Comparison of ENCODE assay signal across 8 cellular contexts in genomic region chr1:198556969-198557368, GRCh38. TPM values are rescaled to one million over a fixed set of nuclear protein-coding genes. Genes with fewer than 3 reads are reported as not detected.
DNase-seq lines count a peak whose midpoint lies in the region; ATAC-seq and TF ChIP-seq lines count a peak whose summit lies in the region.

No MANE protein-coding gene starts in this region.

- H3K4me3 ChIP-seq in DND-41 (ENCODE audit: low read depth in 1 of 2, low read length in 2 of 2) (no peak overlapping the region), lower lobe of right lung (no peak overlapping the region), upper lobe of left lung (no peak overlapping the region), PC-3 (ENCODE audit: low read length) (no peak overlapping the region)

- CTCF ChIA-PET in activated CD8-positive, alpha-beta T cell treated with anti-CD3 and anti-CD28 coated beads for 36 hours (lab: Charles Lee): interaction anchor here (1.0 to 1.5 kb wide), 3 partner anchors 15 to 65 kb away, joined by 5 to 7 read pairs (median 6); no protein-coding TSS in a partner anchor
- CTCF ChIA-PET in PC-3 (lab: Charles Lee): no interaction called here

- H3K27me3 ChIP-seq in DND-41 (ENCODE audit: insufficient read depth, low read length, poor library complexity): no peaks in the 10 kb centered on the region
- no peaks in the 10 kb centered on the region for H3K27me3 ChIP-seq in lower lobe of right lung (ENCODE audit: low read depth)
- no peaks in the 10 kb centered on the region for H3K27me3 ChIP-seq in upper lobe of left lung
- no peaks in the 10 kb centered on the region for H3K27me3 ChIP-seq in PC-3 (ENCODE audit: low read length)

- no peaks in the 10 kb centered on the region for H3F3A ChIP-seq in PC-3 (ENCODE audit: low read length, unreplicated experiment)

- no peak for TF ChIP-seq EP300 in upper lobe of left lung (IDR thresholded peaks at IDR 0.05)

- no peaks in the 10 kb centered on the region for H4K20me1 ChIP-seq in DND-41 (ENCODE audit: insufficient read depth, low read length)
- H4K20me1 ChIP-seq in PC-3 (ENCODE audit: low read length): no peaks in the 10 kb centered on the region

- H2AFZ ChIP-seq in DND-41 (ENCODE audit: low read depth, low read length) (peak overlapping the region; percentile 67), PC-3 (ENCODE audit: low read length) (no peak overlapping the region)

- H3K79me2 ChIP-seq in DND-41 (ENCODE audit: insufficient read depth, low read length) (no peaks in the 10 kb centered on the region), PC-3 (ENCODE audit: low read length) (no peaks in the 10 kb centered on the region)

- H3K4me2 ChIP-seq in DND-41 (ENCODE audit: insufficient read depth, low read length) (peak overlapping the region; percentile 32; the same call in 1 of the 2 replicates), PC-3 (ENCODE audit: low read length) (no peak overlapping the region)

- H3K9me3 ChIP-seq in DND-41 (ENCODE audit: insufficient read depth, low read length, severe bottlenecking) (no peaks in the 10 kb centered on the region), KOPT-K1 (ENCODE audit: insufficient read depth, low read length, poor library complexity, severe bottlenecking) (no peaks in the 10 kb centered on the region), lower lobe of right lung (no peaks in the 10 kb centered on the region), upper lobe of left lung (no peaks in the 10 kb centered on the region), PC-3 (ENCODE audit: low read length) (no peaks in the 10 kb centered on the region)

- H3K27ac ChIP-seq in DND-41 (ENCODE audit: low read length) (peak overlapping the region; percentile 51), KOPT-K1 (ENCODE audit: low read depth, low read length, poor library complexity, severe bottlenecking) (peak overlapping the region; percentile 78), lower lobe of right lung (no peak overlapping the region), upper lobe of left lung (peak overlapping the region in 1 of 4 donors; percentile 5), PC-3 (ENCODE audit: low read length) (no peak overlapping the region)

- POLR2A ChIA-PET in activated CD8-positive, alpha-beta T cell treated with anti-CD3 and anti-CD28 coated beads for 36 hours (lab: Charles Lee): interaction anchor here (0.9 to 1.3 kb wide), 2 partner anchors 65 to 101 kb away, joined by 3 to 4 read pairs; no protein-coding TSS in a partner anchor
- POLR2A ChIA-PET in PC-3 (lab: Charles Lee; ENCODE audit: unreplicated experiment): no interaction called here

- peak; percentile 79 for DNase-seq in DND-41
- DNase-seq in activated CD8-positive, alpha-beta T cell treated with anti-CD3 and anti-CD28 coated beads for 36 hours: peak; percentile 82
- DNase-seq in lower lobe of right lung: peak; percentile 51
- peak; percentile 4 to 68 for DNase-seq in upper lobe of left lung
- DNase-seq in erythroblast (lab: John Stamatoyannopoulos, UW): no peak
- no peak for DNase-seq in PC-3

- intact Hi-C loops in activated CD8-positive, alpha-beta T cell treated with anti-CD3 and anti-CD28 coated beads for 36 hours (cut with micrococcal nuclease): loop anchor here (5.0 kb wide), 3 partner anchors 35 to 55 kb away; no protein-coding TSS in a partner anchor
- intact Hi-C loops in lower lobe of right lung (cut with DNase I) (no loop called here), PC-3 (cut with micrococcal nuclease) (no loop called here)

- H3K9me3 Mint-ChIP-seq in activated CD8-positive, alpha-beta T cell treated with anti-CD3 and anti-CD28 coated beads for 36 hours: no peaks in the 10 kb centered on the region

- H3K4me1 ChIP-seq in DND-41 (ENCODE audit: insufficient read depth, low read length) (peaks cover 41% of the 10 kb centered on the region), lower lobe of right lung (peaks cover 5% of the 10 kb centered on the region), upper lobe of left lung (peaks cover 0 to 3% (median 0%) of the 10 kb centered on the region in 4 donors), PC-3 (ENCODE audit: insufficient read depth, low read length) (no peaks in the 10 kb centered on the region)

- TF ChIP-seq CTCF in DND-41 (IDR thresholded peaks at IDR 0.05; ENCODE audit: borderline replicate concordance, extremely low read depth, low read length, poor library complexity, severe bottlenecking): no peak
- TF ChIP-seq CTCF in activated CD8-positive, alpha-beta T cell treated with anti-CD3 and anti-CD28 coated beads for 36 hours (IDR thresholded peaks at IDR 0.05): no peak
- TF ChIP-seq CTCF in lower lobe of right lung (IDR thresholded peaks at IDR 0.05): no peak
- TF ChIP-seq CTCF in upper lobe of left lung (IDR thresholded peaks at IDR 0.05): no peak
- TF ChIP-seq CTCF in PC-3 (conservative IDR thresholded peaks at IDR 0.05; ENCODE audit: low read depth, low read length): no peak

- no peaks in the 10 kb centered on the region for H3K9me2 ChIP-seq in PC-3 (replicated peaks; ENCODE audit: low read length)

- H3K4me3 Mint-ChIP-seq in activated CD8-positive, alpha-beta T cell treated with anti-CD3 and anti-CD28 coated beads for 36 hours: peak overlapping the region; percentile 72

- H3K36me3 ChIP-seq in DND-41 (ENCODE audit: insufficient read depth, low read length) (no peaks in the 10 kb centered on the region), KOPT-K1 (ENCODE audit: insufficient read depth, low read length) (no peaks in the 10 kb centered on the region), lower lobe of right lung (no peaks in the 10 kb centered on the region), upper lobe of left lung (no peaks in the 10 kb centered on the region), PC-3 (ENCODE audit: low read depth, low read length) (no peaks in the 10 kb centered on the region)

- ATAC-seq in DND-41 (ENCODE audit: insufficient read depth, low read depth): peak; percentile 89
- ATAC-seq in GM21528 (IDR thresholded peaks at IDR 0.05; ENCODE audit: low FRiP score, unreplicated experiment): peak; percentile 96
- ATAC-seq in activated CD8-positive, alpha-beta T cell treated with anti-CD3 and anti-CD28 coated beads for 36 hours: peak; percentile 94
- ATAC-seq in lower lobe of right lung: peak; percentile 67 to 89
- peak; percentile 75 to 80 for ATAC-seq in upper lobe of left lung (ENCODE audit: low FRiP score in 2 of 2)
- ATAC-seq in PC-3: no peak

- H3K36me3 Mint-ChIP-seq in activated CD8-positive, alpha-beta T cell treated with anti-CD3 and anti-CD28 coated beads for 36 hours (ENCODE audit: low read depth): no peaks in the 10 kb centered on the region

- BruUV-seq in PC-3 (replicated peaks; lab: Mats Ljungman, UMichigan): no TSS peak

- H3K9ac ChIP-seq in DND-41 (ENCODE audit: low read depth, low read length): no peak overlapping the region; the same call in 1 of the 2 replicates
- no peak overlapping the region for H3K9ac ChIP-seq in PC-3 (ENCODE audit: low read length)

- H3K27me3 Mint-ChIP-seq in activated CD8-positive, alpha-beta T cell treated with anti-CD3 and anti-CD28 coated beads for 36 hours: no peaks in the 10 kb centered on the region

- H3K4me1 Mint-ChIP-seq in activated CD8-positive, alpha-beta T cell treated with anti-CD3 and anti-CD28 coated beads for 36 hours (ENCODE audit: low read depth): peaks cover 84% of the 10 kb centered on the region

- peak overlapping the region; percentile 85 for H3K27ac Mint-ChIP-seq in activated CD8-positive, alpha-beta T cell treated with anti-CD3 and anti-CD28 coated beads for 36 hours

- TF ChIP-seq POLR2A in upper lobe of left lung (IDR thresholded peaks at IDR 0.05) (no peak), erythroblast (IDR thresholded peaks at IDR 0.05; ENCODE audit: low read length) (no peak)

- 55 to 56% methylated on average over 4 of the region's 4 CpGs for WGBS in upper lobe of left lung, 2 donors

RNA-seq across cellular contexts. Expression of gene ATP6V1G3, which starts 16.5 kb away (rescaled TPM):
- not detected for total RNA-seq in activated CD8-positive, alpha-beta T cell treated with anti-CD3 and anti-CD28 coated beads for 36 hours
- not detected for total RNA-seq in lower lobe of right lung
- not detected for total RNA-seq in upper lobe of left lung
- not detected in 2 replicates for total RNA-seq in PC-3 (2014; rRNA removed)

Comparison
In these comparisons a context has a peak if more than half of its experiments do, and no peak if none do; other contexts are left out.
1. DNase-seq: peak in DND-41 (single experiment), activated CD8-positive, alpha-beta T cell treated with anti-CD3 and anti-CD28 coated beads for 36 hours (single experiment), lower lobe of right lung (single experiment) and upper lobe of left lung (2 of 2); none in erythroblast (0 of 2) and PC-3 (single experiment).
2. H3K27ac ChIP-seq: peak in DND-41 (single experiment) and KOPT-K1 (single experiment); none in lower lobe of right lung (single experiment) and PC-3 (single experiment).